ENCODE assay signal across 21 cellular contexts in genomic region chr3:186406669-186407635, GRCh38. TPM values are rescaled to one million over a fixed set of nuclear protein-coding genes. Genes with fewer than 3 reads are reported as not detected.
DNase-seq lines count a peak whose midpoint lies in the region; ATAC-seq and TF ChIP-seq lines count a peak whose summit lies in the region.
"Had no signal": no experiment of that assay in that cellular context is flagged by ENCODE, and none has a peak within 500 bp of the region (broad histone marks: within the 10 kb centered on the region; RNA-seq: fewer than 3 reads in every experiment).

No MANE protein-coding gene starts in this region.

- TF ChIP-seq POLR2A in Peyer's patch (IDR thresholded peaks at IDR 0.05) = no peak

- WGBS in right cardiac atrium = 41% methylated on average over 14 of the region's 14 CpGs
- WGBS in psoas muscle, 3 donors = 25 to 37% (median 29%) methylated on average over 14 of the region's 14 CpGs

- ATAC-seq in right cardiac atrium = peak; percentile 89 to 91
- peak; percentile 66 to 99 (median 95) for ATAC-seq in psoas muscle
- no peak for ATAC-seq in GM21576 (IDR thresholded peaks at IDR 0.05; ENCODE audit: unreplicated experiment)
- ATAC-seq: HCT116 had no signal

- H3K9me3 ChIP-seq in right cardiac atrium (ENCODE audit: control insufficient read depth, low read length) = no peaks in the 10 kb centered on the region
- no peaks in the 10 kb centered on the region for H3K9me3 ChIP-seq in psoas muscle
- H3K9me3 ChIP-seq in Peyer's patch = no peaks in the 10 kb centered on the region

- H3K4me3 ChIP-seq in right cardiac atrium (ENCODE audit: low read length) (no peak overlapping the region), psoas muscle (peak overlapping the region; percentile 15), Peyer's patch (no peak overlapping the region)
- H3K4me3 ChIP-seq: PC-9 had no signal

- intact Hi-C loops in right cardiac atrium (cut with DNase I) = no loop called here
- intact Hi-C loops in psoas muscle (cut with DNase I) = no loop called here

- no peaks in the 10 kb centered on the region for H3K27me3 ChIP-seq in right cardiac atrium (ENCODE audit: control insufficient read depth, insufficient read depth)
- H3K27me3 ChIP-seq in psoas muscle (ENCODE audit: insufficient read depth in 3 of 3, low read length in 2 of 3) = no peaks in the 10 kb centered on the region
- no peaks in the 10 kb centered on the region for H3K27me3 ChIP-seq in Peyer's patch

- DNase-seq in NCI-H1694 (lab: John Stamatoyannopoulos, UW) (peak; percentile 19), NCI-H1694 treated with DMSO at 0.1 percent for 48 hours (lab: John Stamatoyannopoulos, UW) (no peak), right cardiac atrium (peak; percentile 55 to 79 (median 69)), psoas muscle (peak; percentile 37 to 68), ureter (ENCODE audit: low spot score) (peak; percentile 72), AG20443 (ENCODE audit: low spot score) (no peak), Peyer's patch (no peak)
- DNase-seq: activated CD8-positive, alpha-beta memory T cell treated with anti-CD3 and anti-CD28 coated beads, Interleukin-2, amount 50 U/mL, for 4 hours; activated gamma-delta T cell; NCI-H2107; NCI-H748 treated with DMSO at 0.1 percent for 48 hours; PC-9; stimulated activated CD4-positive, alpha-beta T cell treated with anti-CD3 and anti-CD28 coated beads, Interleukin-4, amount 100 ng/mL, for 4 hours; stimulated activated CD8-positive, alpha-beta memory T cell treated with anti-CD3 and anti-CD28 coated beads, Interleukin-4, amount 100 ng/mL, for 48 hours; trophoblast cell had no signal

- TF ChIP-seq CTCF in psoas muscle (IDR thresholded peaks at IDR 0.05) (no peak), Peyer's patch (IDR thresholded peaks at IDR 0.05) (no peak)

- H3K27ac ChIP-seq in right cardiac atrium (ENCODE audit: low read length) (peak overlapping the region; percentile 85), psoas muscle (peak overlapping the region; percentile 43), Peyer's patch (peak overlapping the region in 2 of 4 donors; percentile 49 to 86)
- H3K27ac ChIP-seq: 22Rv1, C4-2B, epithelial cell of prostate, HL-60, PC-9 had no signal

- H3K4me1 ChIP-seq in right cardiac atrium (ENCODE audit: control insufficient read depth, insufficient read depth, low read length) (peaks cover 7% of the 10 kb centered on the region), psoas muscle (peaks cover 12% of the 10 kb centered on the region), Peyer's patch (peaks cover 0 to 6% (median 0%) of the 10 kb centered on the region in 4 donors)

- H3K36me3 ChIP-seq in psoas muscle (ENCODE audit: insufficient read depth in 1 of 2, low read depth in 1 of 2) (no peaks in the 10 kb centered on the region), Peyer's patch (no peaks in the 10 kb centered on the region)

RNA-seq across cellular contexts. Expression of gene DGKG, which starts 44.9 kb away (rescaled TPM):
- total RNA-seq in right cardiac atrium = 10 to 100 TPM; 10.8 to 23.6 (median 17.9) TPM
- 4.5 TPM for polyA plus RNA-seq in right cardiac atrium
- 10 to 100 TPM in 2 of 4 donors, 1 to 10 TPM in 2; 5.3 to 12.1 (median 9.4) TPM for total RNA-seq in psoas muscle
- 10 to 100 TPM in 1 of 3 donors, 1 to 10 TPM in 2; 3.6 to 10.4 (median 6.7) TPM for polyA plus RNA-seq in psoas muscle
- 16.2 TPM for total RNA-seq in ureter
- 10 to 100 TPM in 1 of 4 donors, 1 to 10 TPM in 2, under 1 TPM in 1; 0.70 to 13.2 (median 5.9) TPM for total RNA-seq in Peyer's patch

Comparison
In these comparisons a context has a peak if more than half of its experiments do, and no peak if none do; other contexts are left out.
1. DNase-seq: peak in NCI-H1694 (single experiment), right cardiac atrium (3 of 3), psoas muscle (2 of 2) and ureter (single experiment); none in NCI-H1694 treated with DMSO at 0.1 percent for 48 hours (single experiment), AG20443 (single experiment) and Peyer's patch (0 of 3).